1 cellular context compared by ENCODE assay signal in genomic region chr17:41500131-41500911, GRCh38.
TF ChIP-seq lines count a peak whose summit lies in the region.

No MANE protein-coding gene starts in this region.

TF ChIP-seq in K562, 482 proteins besides CTCF, POLR2A, EP300 and RAD21 (continued from another document and continues in another):
- peak; percentile 10 for TF ChIP-seq ZNF592 (IDR thresholded peaks at IDR 0.05)
- no peak for TF ChIP-seq ZBTB12 (CRISPR knock-in tag; IDR thresholded peaks at IDR 0.05)
- no peak for TF ChIP-seq ZNF431 (CRISPR knock-in tag; IDR thresholded peaks at IDR 0.05)
- peak; percentile 87 for TF ChIP-seq CBFA2T3 (IDR thresholded peaks at IDR 0.05)
- peak; percentile 25 for TF ChIP-seq CXXC5 (CRISPR knock-in tag; IDR thresholded peaks at IDR 0.05)
- peak; percentile 39; the same call in 1 of the 2 replicates for TF ChIP-seq JUN (IDR thresholded peaks at IDR 0.05; ENCODE audit: borderline replicate concordance, low read depth, low read length)
- no peak for TF ChIP-seq JUN (CRISPR knock-in tag; IDR thresholded peaks at IDR 0.05; ENCODE audit: borderline replicate concordance)
- no peak for TF ChIP-seq ZNF583 (CRISPR knock-in tag; IDR thresholded peaks at IDR 0.05)
- no peak for TF ChIP-seq ZFX (CRISPR knock-in tag; IDR thresholded peaks at IDR 0.05)
- no peak for TF ChIP-seq PRPF4 (IDR thresholded peaks at IDR 0.05; ENCODE audit: insufficient read depth, low read depth, low read length, poor library complexity, severe bottlenecking)
- TF ChIP-seq AFF4 (CRISPR knock-in tag; IDR thresholded peaks at IDR 0.05), result no peak
- no peak for TF ChIP-seq NCOA4 (IDR thresholded peaks at IDR 0.05; ENCODE audit: partially characterized antibody)
- no peak for TF ChIP-seq THAP12 (CRISPR knock-in tag; IDR thresholded peaks at IDR 0.05)
- TF ChIP-seq MXD1 (CRISPR knock-in tag; IDR thresholded peaks at IDR 0.05; ENCODE audit: borderline replicate concordance, poor library complexity, severe bottlenecking), result no peak
- TF ChIP-seq NR2C1 (IDR thresholded peaks at IDR 0.05), result no peak
- TF ChIP-seq NR2C1 (tag; IDR thresholded peaks at IDR 0.05), result 0 out of 2 replicates have a peak, but pooled peaks have one; percentile 17
- TF ChIP-seq ZNF436 (CRISPR knock-in tag; IDR thresholded peaks at IDR 0.05), result no peak
- TF ChIP-seq SMARCE1 (IDR thresholded peaks at IDR 0.05), result peak; percentile 81
- TF ChIP-seq ZBTB1 (CRISPR knock-in tag; IDR thresholded peaks at IDR 0.05; ENCODE audit: borderline replicate concordance, low read depth), result no peak
- peak; percentile 86 for TF ChIP-seq NCOR1 (IDR thresholded peaks at IDR 0.05)
- no peak for TF ChIP-seq ZNF274 (IDR thresholded peaks at IDR 0.05; ENCODE audit: borderline replicate concordance, low read depth, low read length)
- no peak for TF ChIP-seq ZNF316 (IDR thresholded peaks at IDR 0.05)
- TF ChIP-seq SMARCB1 (IDR thresholded peaks at IDR 0.05; ENCODE audit: insufficient read length, low read depth), result no peak
- no peak for TF ChIP-seq STAT5B (CRISPR knock-in tag; IDR thresholded peaks at IDR 0.05)
- TF ChIP-seq PKNOX1 (IDR thresholded peaks at IDR 0.05), result peak; percentile 63
- TF ChIP-seq ZNF280B (CRISPR knock-in tag; IDR thresholded peaks at IDR 0.05), result no peak
- no peak for TF ChIP-seq RNF2 (IDR thresholded peaks at IDR 0.05)
- no peak for TF ChIP-seq SMARCA5 (IDR thresholded peaks at IDR 0.05)
- TF ChIP-seq GABPB2 (CRISPR knock-in tag; conservative IDR thresholded peaks at IDR 0.05), result no peak
- TF ChIP-seq TFE3 (CRISPR knock-in tag; IDR thresholded peaks at IDR 0.05), result no peak
- no peak for TF ChIP-seq PTRF (tag; IDR thresholded peaks at IDR 0.05)
- TF ChIP-seq CLOCK (CRISPR knock-in tag; IDR thresholded peaks at IDR 0.05; ENCODE audit: borderline replicate concordance), result no peak
- TF ChIP-seq FOSL1 (tag; conservative IDR thresholded peaks at IDR 0.05), result peak; percentile 86
- no peak for TF ChIP-seq SNRNP70 (optimal IDR thresholded peaks at IDR 0.05; ENCODE audit: low read depth, low read length)
- 0 out of 2 replicates have a peak, but pooled peaks have one; percentile 48 for TF ChIP-seq ZNF395 (CRISPR knock-in tag; IDR thresholded peaks at IDR 0.05)
- TF ChIP-seq PHB (CRISPR knock-in tag; IDR thresholded peaks at IDR 0.05), result no peak
- TF ChIP-seq POLR2G (IDR thresholded peaks at IDR 0.05; ENCODE audit: low read depth, low read length), result peak; percentile 56
- no peak for TF ChIP-seq FUS (optimal IDR thresholded peaks at IDR 0.05; ENCODE audit: low read depth, low read length)
- TF ChIP-seq TFAP4 (CRISPR knock-in tag; IDR thresholded peaks at IDR 0.05; ENCODE audit: borderline replicate concordance), result 0 out of 2 replicates have a peak, but pooled peaks have one; percentile 32
